ENCODE assay signal across 1 cellular context in the genomic region with DNA sequence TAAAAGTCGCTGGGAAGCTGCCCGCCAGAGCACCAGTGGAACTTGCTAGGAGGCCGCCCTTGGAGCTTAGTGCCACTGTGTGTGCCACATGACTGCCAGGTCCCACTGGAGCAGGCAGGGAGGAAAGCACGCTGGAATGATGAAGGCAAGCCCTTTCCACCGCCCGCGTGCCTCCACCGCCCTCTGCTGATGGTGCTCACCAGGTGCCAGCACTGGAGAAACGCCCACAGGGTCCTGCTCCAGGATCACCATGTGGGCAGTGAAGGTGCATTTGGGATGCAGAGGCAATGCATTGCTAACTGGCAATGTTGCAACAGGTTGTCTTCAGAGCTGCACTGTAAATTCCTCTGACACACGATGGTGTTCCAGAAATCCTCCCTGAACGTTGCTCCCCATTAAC.
TF ChIP-seq lines count a peak whose summit lies in the region.

No MANE protein-coding gene starts in this region.

TF ChIP-seq in endothelial cell of umbilical vein, 7 proteins besides CTCF, POLR2A, EP300 and RAD21 (continued from another document):
- TF ChIP-seq EZH2 (IDR thresholded peaks at IDR 0.05; ENCODE audit: borderline replicate concordance, low read depth, low read length, severe bottlenecking) (no peak), GATA2 (IDR thresholded peaks at IDR 0.05; ENCODE audit: insufficient read depth, insufficient read length, low read depth, low read length) (no peak)
